In the genomic region with DNA sequence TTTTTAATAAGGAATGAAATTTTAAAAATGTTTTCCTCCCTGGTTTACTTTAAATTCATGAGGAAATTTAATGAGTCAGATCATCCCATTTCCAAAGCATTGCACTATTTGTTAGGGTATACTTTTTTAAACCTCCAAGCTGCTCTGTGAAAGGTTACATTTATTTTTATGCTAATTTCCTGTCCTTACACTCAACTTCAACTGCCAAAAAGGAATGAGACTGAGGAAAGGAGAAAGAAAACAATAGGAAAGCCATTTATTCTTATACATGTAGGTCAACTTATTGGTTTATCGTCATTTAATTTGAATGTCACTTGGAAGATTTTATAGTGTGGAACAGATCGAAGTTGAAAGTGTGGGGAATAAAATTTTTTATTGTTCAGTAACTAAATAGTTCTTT, we compare ENCODE assay signal across 1 cellular context.
TF ChIP-seq lines count a peak whose summit lies in the region.

No MANE protein-coding gene starts in this region.

TF ChIP-seq in GM23338, 12 proteins besides CTCF, POLR2A, EP300 and RAD21 (continued from another document):
- TF ChIP-seq, protein P1, sequence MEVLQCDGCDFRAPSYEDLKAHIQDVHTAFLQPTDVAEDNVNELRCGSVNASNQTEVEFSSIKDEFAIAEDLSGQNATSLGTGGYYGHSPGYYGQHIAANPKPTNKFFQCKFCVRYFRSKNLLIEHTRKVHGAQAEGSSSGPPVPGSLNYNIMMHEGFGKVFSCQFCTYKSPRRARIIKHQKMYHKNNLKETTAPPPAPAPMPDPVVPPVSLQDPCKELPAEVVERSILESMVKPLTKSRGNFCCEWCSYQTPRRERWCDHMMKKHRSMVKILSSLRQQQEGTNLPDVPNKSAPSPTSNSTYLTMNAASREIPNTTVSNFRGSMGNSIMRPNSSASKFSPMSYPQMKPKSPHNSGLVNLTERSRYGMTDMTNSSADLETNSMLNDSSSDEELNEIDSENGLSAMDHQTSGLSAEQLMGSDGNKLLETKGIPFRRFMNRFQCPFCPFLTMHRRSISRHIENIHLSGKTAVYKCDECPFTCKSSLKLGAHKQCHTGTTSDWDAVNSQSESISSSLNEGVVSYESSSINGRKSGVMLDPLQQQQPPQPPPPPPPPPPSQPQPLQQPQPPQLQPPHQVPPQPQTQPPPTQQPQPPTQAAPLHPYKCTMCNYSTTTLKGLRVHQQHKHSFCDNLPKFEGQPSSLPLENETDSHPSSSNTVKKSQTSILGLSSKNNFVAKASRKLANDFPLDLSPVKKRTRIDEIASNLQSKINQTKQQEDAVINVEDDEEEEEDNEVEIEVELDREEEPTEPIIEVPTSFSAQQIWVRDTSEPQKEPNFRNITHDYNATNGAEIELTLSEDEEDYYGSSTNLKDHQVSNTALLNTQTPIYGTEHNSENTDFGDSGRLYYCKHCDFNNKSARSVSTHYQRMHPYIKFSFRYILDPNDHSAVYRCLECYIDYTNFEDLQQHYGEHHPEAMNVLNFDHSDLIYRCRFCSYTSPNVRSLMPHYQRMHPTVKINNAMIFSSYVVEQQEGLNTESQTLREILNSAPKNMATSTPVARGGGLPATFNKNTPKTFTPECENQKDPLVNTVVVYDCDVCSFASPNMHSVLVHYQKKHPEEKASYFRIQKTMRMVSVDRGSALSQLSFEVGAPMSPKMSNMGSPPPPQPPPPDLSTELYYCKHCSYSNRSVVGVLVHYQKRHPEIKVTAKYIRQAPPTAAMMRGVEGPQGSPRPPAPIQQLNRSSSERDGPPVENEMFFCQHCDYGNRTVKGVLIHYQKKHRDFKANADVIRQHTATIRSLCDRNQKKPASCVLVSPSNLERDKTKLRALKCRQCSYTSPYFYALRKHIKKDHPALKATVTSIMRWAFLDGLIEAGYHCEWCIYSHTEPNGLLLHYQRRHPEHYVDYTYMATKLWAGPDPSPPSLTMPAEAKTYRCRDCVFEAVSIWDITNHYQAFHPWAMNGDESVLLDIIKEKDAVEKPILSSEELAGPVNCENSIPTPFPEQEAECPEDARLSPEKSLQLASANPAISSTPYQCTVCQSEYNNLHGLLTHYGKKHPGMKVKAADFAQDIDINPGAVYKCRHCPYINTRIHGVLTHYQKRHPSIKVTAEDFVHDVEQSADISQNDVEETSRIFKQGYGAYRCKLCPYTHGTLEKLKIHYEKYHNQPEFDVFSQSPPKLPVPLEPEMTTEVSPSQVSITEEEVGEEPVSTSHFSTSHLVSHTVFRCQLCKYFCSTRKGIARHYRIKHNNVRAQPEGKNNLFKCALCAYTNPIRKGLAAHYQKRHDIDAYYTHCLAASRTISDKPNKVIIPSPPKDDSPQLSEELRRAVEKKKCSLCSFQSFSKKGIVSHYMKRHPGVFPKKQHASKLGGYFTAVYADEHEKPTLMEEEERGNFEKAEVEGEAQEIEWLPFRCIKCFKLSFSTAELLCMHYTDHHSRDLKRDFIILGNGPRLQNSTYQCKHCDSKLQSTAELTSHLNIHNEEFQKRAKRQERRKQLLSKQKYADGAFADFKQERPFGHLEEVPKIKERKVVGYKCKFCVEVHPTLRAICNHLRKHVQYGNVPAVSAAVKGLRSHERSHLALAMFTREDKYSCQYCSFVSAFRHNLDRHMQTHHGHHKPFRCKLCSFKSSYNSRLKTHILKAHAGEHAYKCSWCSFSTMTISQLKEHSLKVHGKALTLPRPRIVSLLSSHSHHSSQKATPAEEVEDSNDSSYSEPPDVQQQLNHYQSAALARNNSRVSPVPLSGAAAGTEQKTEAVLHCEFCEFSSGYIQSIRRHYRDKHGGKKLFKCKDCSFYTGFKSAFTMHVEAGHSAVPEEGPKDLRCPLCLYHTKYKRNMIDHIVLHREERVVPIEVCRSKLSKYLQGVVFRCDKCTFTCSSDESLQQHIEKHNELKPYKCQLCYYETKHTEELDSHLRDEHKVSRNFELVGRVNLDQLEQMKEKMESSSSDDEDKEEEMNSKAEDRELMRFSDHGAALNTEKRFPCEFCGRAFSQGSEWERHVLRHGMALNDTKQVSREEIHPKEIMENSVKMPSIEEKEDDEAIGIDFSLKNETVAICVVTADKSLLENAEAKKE (CRISPR knock-in tag; IDR thresholded peaks at IDR 0.05) = no peak
- TF ChIP-seq, protein P2, sequence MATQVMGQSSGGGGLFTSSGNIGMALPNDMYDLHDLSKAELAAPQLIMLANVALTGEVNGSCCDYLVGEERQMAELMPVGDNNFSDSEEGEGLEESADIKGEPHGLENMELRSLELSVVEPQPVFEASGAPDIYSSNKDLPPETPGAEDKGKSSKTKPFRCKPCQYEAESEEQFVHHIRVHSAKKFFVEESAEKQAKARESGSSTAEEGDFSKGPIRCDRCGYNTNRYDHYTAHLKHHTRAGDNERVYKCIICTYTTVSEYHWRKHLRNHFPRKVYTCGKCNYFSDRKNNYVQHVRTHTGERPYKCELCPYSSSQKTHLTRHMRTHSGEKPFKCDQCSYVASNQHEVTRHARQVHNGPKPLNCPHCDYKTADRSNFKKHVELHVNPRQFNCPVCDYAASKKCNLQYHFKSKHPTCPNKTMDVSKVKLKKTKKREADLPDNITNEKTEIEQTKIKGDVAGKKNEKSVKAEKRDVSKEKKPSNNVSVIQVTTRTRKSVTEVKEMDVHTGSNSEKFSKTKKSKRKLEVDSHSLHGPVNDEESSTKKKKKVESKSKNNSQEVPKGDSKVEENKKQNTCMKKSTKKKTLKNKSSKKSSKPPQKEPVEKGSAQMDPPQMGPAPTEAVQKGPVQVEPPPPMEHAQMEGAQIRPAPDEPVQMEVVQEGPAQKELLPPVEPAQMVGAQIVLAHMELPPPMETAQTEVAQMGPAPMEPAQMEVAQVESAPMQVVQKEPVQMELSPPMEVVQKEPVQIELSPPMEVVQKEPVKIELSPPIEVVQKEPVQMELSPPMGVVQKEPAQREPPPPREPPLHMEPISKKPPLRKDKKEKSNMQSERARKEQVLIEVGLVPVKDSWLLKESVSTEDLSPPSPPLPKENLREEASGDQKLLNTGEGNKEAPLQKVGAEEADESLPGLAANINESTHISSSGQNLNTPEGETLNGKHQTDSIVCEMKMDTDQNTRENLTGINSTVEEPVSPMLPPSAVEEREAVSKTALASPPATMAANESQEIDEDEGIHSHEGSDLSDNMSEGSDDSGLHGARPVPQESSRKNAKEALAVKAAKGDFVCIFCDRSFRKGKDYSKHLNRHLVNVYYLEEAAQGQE (IDR thresholded peaks at IDR 0.05; ENCODE audit: unreplicated experiment) = no peak
- TF ChIP-seq ZNF114 (CRISPR knock-in tag; IDR thresholded peaks at IDR 0.05) = no peak
- TF ChIP-seq CREB1 (CRISPR knock-in tag; IDR thresholded peaks at IDR 0.05; ENCODE audit: low read depth) = no peak
- no peak for TF ChIP-seq ZNF331 (CRISPR knock-in tag; IDR thresholded peaks at IDR 0.05; ENCODE audit: low read depth)
